1 cellular context compared by ENCODE assay signal in the genomic region with DNA sequence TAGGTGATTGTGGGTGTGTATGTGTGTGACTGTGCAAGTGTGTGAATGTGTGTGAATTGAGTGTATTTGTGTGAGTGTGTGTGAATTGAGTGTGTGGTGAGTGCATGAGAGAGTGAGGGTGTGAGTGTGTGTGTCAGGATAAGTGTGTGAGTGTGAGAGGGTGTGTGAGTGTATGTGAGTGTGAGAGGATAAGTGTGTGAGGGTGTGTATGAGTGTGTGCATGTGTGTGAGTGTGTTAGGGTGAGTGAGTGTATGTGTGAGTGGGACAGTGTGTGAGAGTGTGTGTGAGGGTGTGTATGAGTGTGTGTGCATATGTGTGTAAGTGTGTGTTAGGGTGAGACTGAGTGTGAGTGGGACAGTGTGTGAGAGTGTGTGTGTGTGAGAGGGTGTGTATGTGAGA.
TF ChIP-seq lines count a peak whose summit lies in the region.

No MANE protein-coding gene starts in this region.

TF ChIP-seq in HepG2, 621 proteins besides CTCF, POLR2A, EP300 and RAD21 (continued from another document):
- TF ChIP-seq ZBTB40 (IDR thresholded peaks at IDR 0.05): 0 out of 2 replicates have a peak, but pooled peaks have one; percentile 2
- TF ChIP-seq ZBTB40 (CRISPR knock-in tag; IDR thresholded peaks at IDR 0.05): no peak
